Comparison of ENCODE assay signal across 10 cellular contexts in genomic region chr11:68128682-68129327, GRCh38. TPM values are rescaled to one million over a fixed set of nuclear protein-coding genes. Genes with fewer than 3 reads are reported as not detected.
DNase-seq lines count a peak whose midpoint lies in the region; ATAC-seq and TF ChIP-seq lines count a peak whose summit lies in the region.
"Had no signal": no experiment of that assay in that cellular context is flagged by ENCODE, and none has a peak within 500 bp of the region (broad histone marks: within the 10 kb centered on the region; RNA-seq: fewer than 3 reads in every experiment).

No MANE protein-coding gene starts in this region.

- no peaks in the 10 kb centered on the region for H3K27me3 ChIP-seq in Peyer's patch
- H3K27me3 ChIP-seq in neural progenitor cell, result peaks cover 8% of the 10 kb centered on the region

- peaks cover 10% of the 10 kb centered on the region for H3F3A ChIP-seq in neural progenitor cell (ENCODE audit: low read depth)

- no peak for ATAC-seq in GM21717 (IDR thresholded peaks at IDR 0.05; ENCODE audit: unreplicated experiment)
- no peak for ATAC-seq in HG02938 (IDR thresholded peaks at IDR 0.05; ENCODE audit: unreplicated experiment)

- H3K9me3 Mint-ChIP-seq in neural progenitor cell, result peaks cover 37% of the 10 kb centered on the region

- no peak overlapping the region for H3K27ac Mint-ChIP-seq in neural progenitor cell

- peaks cover 12% of the 10 kb centered on the region for H3K36me3 Mint-ChIP-seq in neural progenitor cell

- TF ChIP-seq CTCF in Peyer's patch (IDR thresholded peaks at IDR 0.05), result no peak
- TF ChIP-seq CTCF in fibroblast of the aortic adventitia (IDR thresholded peaks at IDR 0.05; ENCODE audit: insufficient read depth, low read length), result no peak
- no peak for TF ChIP-seq CTCF in neural progenitor cell (IDR thresholded peaks at IDR 0.05)

- H3K4me1 ChIP-seq in Peyer's patch (peaks cover 0 to 24% (median 0%) of the 10 kb centered on the region in 4 donors), neural progenitor cell (no peaks in the 10 kb centered on the region)

- no peak overlapping the region for H2AFZ ChIP-seq in neural progenitor cell (replicated peaks)

- in situ Hi-C loops in ACHN (cut with HindIII; ENCODE audit: low pct_ligation_motif_present, low pct_unique_long_range_greater_than_20kb, low sequenced_read_pairs), result no loop called here

- no peaks in the 10 kb centered on the region for H4K20me1 ChIP-seq in neural progenitor cell (ENCODE audit: low read depth)

- no peaks in the 10 kb centered on the region for H3K79me2 ChIP-seq in neural progenitor cell (ENCODE audit: low read depth)

- peaks cover 21% of the 10 kb centered on the region for H3K27me3 Mint-ChIP-seq in neural progenitor cell (ENCODE audit: insufficient read depth, low read depth)

- H3K4me3 ChIP-seq in Peyer's patch, result peak overlapping the region; percentile 9 to 61 (median 43)
- H3K4me3 ChIP-seq in fibroblast of the aortic adventitia (ENCODE audit: low read depth, low read length), result peak overlapping the region; percentile 40
- H3K4me3 ChIP-seq in neural progenitor cell, result peak overlapping the region; percentile 46

- H3K9me3 ChIP-seq in Peyer's patch (no peaks in the 10 kb centered on the region), neural progenitor cell (ENCODE audit: low read depth) (peaks cover 9% of the 10 kb centered on the region)

- no peak overlapping the region for H3K9ac ChIP-seq in neural progenitor cell

- peak overlapping the region; percentile 75 for H3K4me2 ChIP-seq in neural progenitor cell

- H3K27ac ChIP-seq in Peyer's patch (peak overlapping the region; percentile 25 to 86 (median 65)), neural progenitor cell (no peak overlapping the region)

- peak overlapping the region; percentile 54 for H3K4me3 Mint-ChIP-seq in neural progenitor cell
- H3K4me3 Mint-ChIP-seq: activated naive CD4-positive, alpha-beta T cell treated with anti-CD3 and anti-CD28 coated beads, Interleukin-2, amount 50 U/mL, for 24 hours had no signal

- DNase-seq in ACHN, result peak; percentile 39
- DNase-seq in Peyer's patch, result peak in 2 of 3 donors; percentile 86
- peak; percentile 82 for DNase-seq in fibroblast of the aortic adventitia (ENCODE audit: low read depth)
- no peak for DNase-seq in neural progenitor cell (ENCODE audit: low spot score)
- DNase-seq in stimulated activated CD4-positive, alpha-beta T cell treated with anti-CD3 and anti-CD28 coated beads, Interleukin-2, amount 100 ng/mL, for 24 hours, result no peak
- DNase-seq in activated CD4-positive, CD25-positive, alpha-beta regulatory T cell (lab: John Stamatoyannopoulos, UW), result no peak
- DNase-seq: NCI-H526 treated with DMSO at 0.1 percent for 48 hours had no signal

- TF ChIP-seq POLR2A in Peyer's patch (IDR thresholded peaks at IDR 0.05), result no peak

- H3K36me3 ChIP-seq in Peyer's patch, result no peaks in the 10 kb centered on the region
- H3K36me3 ChIP-seq in neural progenitor cell, result no peaks in the 10 kb centered on the region

- H3K4me1 Mint-ChIP-seq in neural progenitor cell, result peaks cover 37% of the 10 kb centered on the region

RNA-seq across cellular contexts. Expression of gene CHKA, which starts 7.6 kb away (rescaled TPM):
- total RNA-seq in Peyer's patch (100 to 1,000 TPM in 3 of 4 donors, 10 to 100 TPM in 1; 41.3 to 179 (median 130) TPM), fibroblast of the aortic adventitia (ENCODE audit: low replicate concordance) (5.2 and 8.3 TPM in 2 replicates), neural progenitor cell (ENCODE audit: low replicate concordance) (33.9 and 36.8 TPM in 2 replicates)

Comparison
In these comparisons a context has a peak if more than half of its experiments do, and no peak if none do; other contexts are left out.
1. DNase-seq: peak in ACHN (single experiment), Peyer's patch (2 of 3) and fibroblast of the aortic adventitia (single experiment); none in neural progenitor cell (single experiment), stimulated activated CD4-positive, alpha-beta T cell treated with anti-CD3 and anti-CD28 coated beads, Interleukin-2, amount 100 ng/mL, for 24 hours (0 of 2) and activated CD4-positive, CD25-positive, alpha-beta regulatory T cell (0 of 4).
2. Peak in every context shown above with its lines, with median percentiles within 50 percentile points of each other: H3K4me3 ChIP-seq.